Comparison of ENCODE assay signal across 8 cellular contexts in the genomic region with DNA sequence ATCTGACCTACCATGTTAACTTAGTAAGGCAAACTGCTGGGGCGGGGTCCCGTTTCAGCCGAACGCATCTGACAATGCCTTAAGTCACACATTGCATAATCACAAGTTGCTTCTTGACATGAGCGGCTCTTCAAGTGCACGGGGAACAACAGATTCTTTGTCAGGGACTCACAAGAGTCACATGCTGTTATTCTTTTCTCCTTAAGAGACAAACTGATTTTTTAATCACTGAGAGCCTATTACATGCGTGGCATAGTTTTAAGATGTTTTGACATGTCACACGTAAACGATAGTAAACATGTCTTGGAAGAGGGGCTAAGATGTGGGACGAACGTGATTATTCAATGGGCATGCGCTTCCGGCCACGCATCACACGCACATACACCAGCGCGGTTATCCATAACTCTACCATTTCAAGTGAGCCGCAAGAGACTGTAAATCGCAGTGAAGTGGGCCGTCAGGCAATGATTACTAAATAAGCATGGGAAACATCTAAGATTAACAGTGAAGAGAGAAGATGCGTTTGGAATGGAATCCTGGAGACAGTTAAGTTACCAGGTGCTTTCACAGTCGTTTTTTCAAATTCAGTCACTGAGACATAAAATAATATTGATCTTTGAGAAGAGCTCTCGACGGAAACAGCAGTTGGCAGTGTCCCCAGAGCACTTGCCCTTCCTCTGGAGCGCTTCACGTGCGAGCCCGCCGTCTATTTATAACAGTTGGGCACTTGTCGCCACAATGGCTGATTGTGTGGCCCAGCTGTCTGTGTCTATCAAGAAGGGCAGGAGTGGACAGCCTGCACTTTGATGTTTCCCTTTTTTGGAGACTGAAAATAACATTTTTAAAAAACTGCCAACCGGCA.
DNase-seq lines count a peak whose midpoint lies in the region; ATAC-seq and TF ChIP-seq lines count a peak whose summit lies in the region.

No MANE protein-coding gene starts in this region.

- H3K4me1 Mint-ChIP-seq in H9 = peaks cover 14 to 30% of the 10 kb centered on the region in 2 experiments
- H3K4me1 Mint-ChIP-seq in endodermal cell = peaks cover 5% of the 10 kb centered on the region
- H3K4me1 Mint-ChIP-seq in naive thymus-derived CD4-positive, alpha-beta T cell = peaks cover 0 to 15% (median 3%) of the 10 kb centered on the region in 7 donors
- no peaks in the 10 kb centered on the region for H3K4me1 Mint-ChIP-seq in activated T-cell treated with anti-CD3 and anti-CD28 coated beads, Interleukin-2, amount 50 U/mL, for 72 hours (ENCODE audit: low read depth)

- H3K14ac ChIP-seq in H9 (ENCODE audit: insufficient read depth, low read length) = no peak overlapping the region

- no peak overlapping the region for H3K4ac ChIP-seq in H9 (ENCODE audit: low read depth, low read length)

- ATAC-seq in naive thymus-derived CD4-positive, alpha-beta T cell = peak; percentile 46
- ATAC-seq in HG03354 (IDR thresholded peaks at IDR 0.05; ENCODE audit: poor library complexity, severe bottlenecking, unreplicated experiment) = no peak
- ATAC-seq in GM19467 (IDR thresholded peaks at IDR 0.05; ENCODE audit: unreplicated experiment) = no peak
- ATAC-seq in activated T-cell treated with anti-CD3 and anti-CD28 coated beads, Interleukin-2, amount 50 U/mL, for 72 hours (replicated peaks in 1 of 2) = no peak

- H3K23ac ChIP-seq in H9 (ENCODE audit: insufficient read length, low read depth, low read length) = no peak overlapping the region

- no peaks in the 10 kb centered on the region for H4K20me1 ChIP-seq in H9 (ENCODE audit: control insufficient read depth, insufficient read depth, insufficient read length)

- H4K5ac ChIP-seq in H9 (ENCODE audit: insufficient read length, low read depth, low read length) = no peak overlapping the region

- H3K27ac Mint-ChIP-seq in H9 (peak overlapping the region; percentile 5 to 56 (median 48); a peak in 4 of 7 replicates), endodermal cell (no peak overlapping the region)
- H3K27ac Mint-ChIP-seq in naive thymus-derived CD4-positive, alpha-beta T cell = peak overlapping the region in 1 of 9 donors; percentile 26
- H3K27ac Mint-ChIP-seq in activated T-cell treated with anti-CD3 and anti-CD28 coated beads, Interleukin-2, amount 50 U/mL, for 72 hours = no peak overlapping the region

- H4K91ac ChIP-seq in H9 (ENCODE audit: insufficient read length, low read depth, low read length) = no peak overlapping the region

- H3K18ac ChIP-seq in H9 (ENCODE audit: insufficient read length, low read depth, low read length) = no peak overlapping the region

- no peaks in the 10 kb centered on the region for H3K23me2 ChIP-seq in H9 (ENCODE audit: insufficient read length, low read depth, low read length, poor library complexity, severe bottlenecking)

- no peaks in the 10 kb centered on the region for H3K79me1 ChIP-seq in H9 (ENCODE audit: insufficient read depth, low read depth, low read length, poor library complexity, severe bottlenecking)

- no peak overlapping the region for H2BK12ac ChIP-seq in H9 (ENCODE audit: insufficient read length, low read depth, low read length)

- no peak overlapping the region for H2AFZ ChIP-seq in H9 (ENCODE audit: low read length)

- no peak overlapping the region for H3K4me3 ChIP-seq in endodermal cell (ENCODE audit: low read length)
- no peak overlapping the region for H3K4me3 ChIP-seq in naive thymus-derived CD4-positive, alpha-beta T cell (ENCODE audit: low read length)

- H3K36me3 ChIP-seq in endodermal cell (ENCODE audit: control insufficient read depth, insufficient read depth, low read length) = no peaks in the 10 kb centered on the region
- no peaks in the 10 kb centered on the region for H3K36me3 ChIP-seq in naive thymus-derived CD4-positive, alpha-beta T cell (ENCODE audit: control insufficient read depth in 2 of 3, insufficient read depth in 3 of 3, low read length in 3 of 3)

- H3T11ph ChIP-seq in H9 (ENCODE audit: low read length) = no peak overlapping the region

- H3K9ac ChIP-seq in H9 (ENCODE audit: extremely low read depth, insufficient read length, low read length) (no peak overlapping the region), endodermal cell (ENCODE audit: extremely low read depth, low read length, poor library complexity, severe bottlenecking) (no peak overlapping the region)

- no peak overlapping the region for H2BK15ac ChIP-seq in H9 (ENCODE audit: low read depth, low read length)

- no peak overlapping the region for H2BK20ac ChIP-seq in H9 (ENCODE audit: low read depth, low read length, poor library complexity, severe bottlenecking)

- POLR2A ChIA-PET in naive thymus-derived CD4-positive, alpha-beta T cell (lab: Charles Lee) = interaction anchor here (0.7 kb wide), 1 partner anchor 11 kb away, joined by 3 read pairs; no protein-coding TSS in a partner anchor

- no peak for TF ChIP-seq CTCF in H9 (conservative IDR thresholded peaks at IDR 0.05)
- no peak for TF ChIP-seq CTCF in endodermal cell (conservative IDR thresholded peaks at IDR 0.05)

- CTCF ChIA-PET in naive thymus-derived CD4-positive, alpha-beta T cell (lab: Charles Lee) = no interaction called here

- no peak for DNase-seq in H9
- peak; percentile 48 for DNase-seq in NCI-H748 treated with DMSO at 0.1 percent for 48 hours (lab: John Stamatoyannopoulos, UW)
- DNase-seq in endodermal cell = peak; percentile 30
- no peak for DNase-seq in naive thymus-derived CD4-positive, alpha-beta T cell
- no peak for DNase-seq in activated CD4-positive, CD25-positive, alpha-beta regulatory T cell (lab: John Stamatoyannopoulos, UW)
- DNase-seq in activated T-cell treated with anti-CD3 and anti-CD28 coated beads, Interleukin-2, amount 50 U/mL, for 72 hours = no peak

- intact Hi-C loops in naive thymus-derived CD4-positive, alpha-beta T cell (cut with micrococcal nuclease) = no loop called here

- no CpG with 5 or more reads among the region's 31 CpGs for WGBS in H9 (ENCODE audit: extremely low coverage, insufficient read length, low lambda C conversion rate)
- 90 to 91% methylated on average over 30 to 31 of the region's 31 CpGs for WGBS in endodermal cell (ENCODE audit: insufficient coverage in 1 of 2, insufficient read length in 1 of 2), 2 experiments

- no peak overlapping the region for H2BK5ac ChIP-seq in H9 (ENCODE audit: insufficient read length, low read length)

- H3K4me3 Mint-ChIP-seq in H9 = no peak overlapping the region
- no peak overlapping the region for H3K4me3 Mint-ChIP-seq in endodermal cell
- peak overlapping the region in 2 of 10 donors; percentile 26 to 29 for H3K4me3 Mint-ChIP-seq in naive thymus-derived CD4-positive, alpha-beta T cell
- H3K4me3 Mint-ChIP-seq in activated T-cell treated with anti-CD3 and anti-CD28 coated beads, Interleukin-2, amount 50 U/mL, for 72 hours = no peak overlapping the region

- H3K9me3 ChIP-seq in H9 (ENCODE audit: control insufficient read depth, low read depth, low read length) = no peaks in the 10 kb centered on the region
- H3K9me3 ChIP-seq in endodermal cell (ENCODE audit: control insufficient read depth, low read length) = no peaks in the 10 kb centered on the region
- no peaks in the 10 kb centered on the region for H3K9me3 ChIP-seq in naive thymus-derived CD4-positive, alpha-beta T cell (ENCODE audit: control insufficient read depth in 2 of 3, low read length in 3 of 3)

- no peaks in the 10 kb centered on the region for H3K79me2 ChIP-seq in H9 (ENCODE audit: insufficient read depth, low read length)

- H3K4me1 ChIP-seq in H9 (ENCODE audit: insufficient read depth, low read length) (no peaks in the 10 kb centered on the region; the same call in 1 of the 2 replicates), endodermal cell (ENCODE audit: control insufficient read depth, insufficient read depth, low read length) (peaks cover 5% of the 10 kb centered on the region)
- no peaks in the 10 kb centered on the region for H3K4me1 ChIP-seq in naive thymus-derived CD4-positive, alpha-beta T cell (ENCODE audit: control insufficient read depth in 2 of 2, insufficient read depth in 2 of 2, low read length in 2 of 2)

- H3K27ac ChIP-seq in H9 (ENCODE audit: insufficient read length, low read depth, low read length) (no peak overlapping the region), endodermal cell (ENCODE audit: low read depth, low read length) (peak overlapping the region; percentile 18)
- no peak overlapping the region for H3K27ac ChIP-seq in naive thymus-derived CD4-positive, alpha-beta T cell (ENCODE audit: low read depth, low read length)

- H2BK120ac ChIP-seq in H9 (ENCODE audit: low read depth, low read length, poor library complexity, severe bottlenecking) = no peak overlapping the region

- H3K4me2 ChIP-seq in H9 (ENCODE audit: insufficient read depth, insufficient read length, low read length) = no peak overlapping the region

- H3K27me3 ChIP-seq in H9 (ENCODE audit: insufficient read depth, low read length) = no peaks in the 10 kb centered on the region
- no peaks in the 10 kb centered on the region for H3K27me3 ChIP-seq in endodermal cell (ENCODE audit: control insufficient read depth, insufficient read depth, low read length, poor library complexity, severe bottlenecking)
- no peaks in the 10 kb centered on the region for H3K27me3 ChIP-seq in naive thymus-derived CD4-positive, alpha-beta T cell (ENCODE audit: control insufficient read depth in 2 of 2, insufficient read depth in 2 of 2, low read length in 2 of 2)

- no peak overlapping the region for H4K8ac ChIP-seq in H9 (replicated peaks; ENCODE audit: insufficient read length, low read depth, low read length)

- H3K9me3 Mint-ChIP-seq in H9 (no peaks in the 10 kb centered on the region), endodermal cell (peaks cover 2% of the 10 kb centered on the region)
- H3K9me3 Mint-ChIP-seq in naive thymus-derived CD4-positive, alpha-beta T cell = no peaks in the 10 kb centered on the region
- H3K9me3 Mint-ChIP-seq in activated T-cell treated with anti-CD3 and anti-CD28 coated beads, Interleukin-2, amount 50 U/mL, for 72 hours = no peaks in the 10 kb centered on the region

- H3K27me3 Mint-ChIP-seq in H9 (ENCODE audit: low read depth) (peaks cover 1% of the 10 kb centered on the region; the same call in 1 of the 2 replicates), endodermal cell (ENCODE audit: insufficient read depth) (no peaks in the 10 kb centered on the region)
- no peaks in the 10 kb centered on the region for H3K27me3 Mint-ChIP-seq in naive thymus-derived CD4-positive, alpha-beta T cell
- no peaks in the 10 kb centered on the region for H3K27me3 Mint-ChIP-seq in activated T-cell treated with anti-CD3 and anti-CD28 coated beads, Interleukin-2, amount 50 U/mL, for 72 hours (ENCODE audit: low read depth)

- no peak overlapping the region for H3K56ac ChIP-seq in H9 (ENCODE audit: insufficient read length, low read depth, low read length)

- H2AK5ac ChIP-seq in H9 (ENCODE audit: insufficient read length, low read length) = no peak overlapping the region

- H3K36me3 Mint-ChIP-seq in H9 (ENCODE audit: insufficient read depth in 1 of 3, low read depth in 3 of 3) = no peaks in the 10 kb centered on the region
- peaks cover 2% of the 10 kb centered on the region for H3K36me3 Mint-ChIP-seq in endodermal cell (ENCODE audit: low read depth)
- peaks cover 0 to 7% (median 4%) of the 10 kb centered on the region in 5 donors for H3K36me3 Mint-ChIP-seq in naive thymus-derived CD4-positive, alpha-beta T cell
- H3K36me3 Mint-ChIP-seq in activated T-cell treated with anti-CD3 and anti-CD28 coated beads, Interleukin-2, amount 50 U/mL, for 72 hours (ENCODE audit: insufficient read depth in 2 of 2) = no peaks in the 10 kb centered on the region

Comparison
In these comparisons a context has a peak if more than half of its experiments do, and no peak if none do; other contexts are left out.
1. DNase-seq: peak in NCI-H748 treated with DMSO at 0.1 percent for 48 hours (single experiment) and endodermal cell (single experiment); none in H9 (single experiment), naive thymus-derived CD4-positive, alpha-beta T cell (0 of 9), activated CD4-positive, CD25-positive, alpha-beta regulatory T cell (0 of 4) and activated T-cell treated with anti-CD3 and anti-CD28 coated beads, Interleukin-2, amount 50 U/mL, for 72 hours (0 of 2).
2. H3K27ac Mint-ChIP-seq: peak in H9 (3 of 3); none in endodermal cell (single experiment) and activated T-cell treated with anti-CD3 and anti-CD28 coated beads, Interleukin-2, amount 50 U/mL, for 72 hours (single experiment).